In the genomic region with DNA sequence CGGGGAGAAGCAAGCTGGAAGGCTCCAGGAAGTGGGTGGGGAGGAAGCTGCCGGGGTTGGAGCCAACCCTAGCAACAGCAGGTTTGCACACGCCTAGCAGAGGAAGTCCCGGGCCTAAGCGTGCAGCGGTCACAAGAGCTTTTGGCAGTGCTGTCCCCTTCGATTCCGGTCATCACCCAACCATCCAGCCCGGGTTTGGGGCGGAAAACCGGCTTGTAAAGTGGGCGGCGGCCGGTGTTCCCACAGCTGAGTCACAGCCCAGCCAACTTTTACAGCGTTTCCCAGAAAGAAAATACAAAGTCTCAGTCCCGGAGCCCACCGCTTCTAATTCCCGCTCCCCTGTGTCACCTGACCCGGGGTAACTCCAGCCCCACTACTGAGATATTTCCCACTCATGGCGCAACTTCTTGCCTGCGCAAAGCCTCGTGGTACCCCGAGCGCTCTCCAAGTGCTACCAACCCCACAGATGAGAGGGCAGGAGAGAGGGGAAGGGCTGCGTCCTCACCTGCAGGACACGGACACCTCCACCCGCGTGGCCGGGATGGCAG, we compare ENCODE assay signal across 8 cellular contexts. TPM values are rescaled to one million over a fixed set of nuclear protein-coding genes. Genes with fewer than 3 reads are reported as not detected.
DNase-seq lines count a peak whose midpoint lies in the region; ATAC-seq, FAIRE-seq and TF ChIP-seq lines count a peak whose summit lies in the region.

No MANE protein-coding gene starts in this region.

- intact Hi-C loops in K562 (cut with micrococcal nuclease) = loop anchor here (2.0 to 10.0 kb wide), 2 partner anchors 236 to 370 kb away; no protein-coding TSS in a partner anchor
- intact Hi-C loops in sigmoid colon (cut with DNase I) = loop anchor here (5.0 kb wide), 2 partner anchors 197 to 588 kb away; a partner anchor contains a TSS

- no peak for TF ChIP-seq RAD21 in K562 (CRISPR knock-in tag; conservative IDR thresholded peaks at IDR 0.05 in 1 of 2, IDR thresholded peaks at IDR 0.05 in 1 of 2)

- H3K27ac ChIP-seq in K562 (ENCODE audit: extremely low read depth, low read depth, low read length) (peak overlapping the region; percentile 70), iPS-18a (ENCODE audit: low read length) (no peak overlapping the region), sigmoid colon (peak overlapping the region; percentile 91 to 92 (median 91))

- in situ Hi-C loops in K562 (cut with MboI) = no loop called here

- POLR2A ChIA-PET in K562 (lab: Yijun Ruan, JAX) = interaction anchor here (0.8 kb wide), 1 partner anchor 16 kb away, joined by 4 read pairs; no protein-coding TSS in a partner anchor

- under 1% methylated on average over 25 of the region's 29 CpGs for WGBS in K562 (ENCODE audit: insufficient coverage, low coverage, missing lambda C conversion rate)
- WGBS in sigmoid colon, 2 donors = 1% methylated on average over 29 of the region's 29 CpGs

- H3K4me3 ChIP-seq in K562 = peak overlapping the region; percentile 58
- peak overlapping the region; percentile 82 for H3K4me3 ChIP-seq in iPS-18a (ENCODE audit: low read length)
- peak overlapping the region; percentile 56 to 73 (median 70) for H3K4me3 ChIP-seq in sigmoid colon

- H3K9me3 ChIP-seq in K562 (replicated peaks; ENCODE audit: control insufficient read depth, insufficient read depth, low read depth, low read length) (0 out of 2 replicates have a peak, but pooled peaks cover 2% of the 10 kb centered on the region), iPS-18a (ENCODE audit: control insufficient read depth, low read depth, low read length) (no peaks in the 10 kb centered on the region), sigmoid colon (no peaks in the 10 kb centered on the region)

- H3K36me3 ChIP-seq in K562 (ENCODE audit: control insufficient read depth, insufficient read depth, low read length) = no peaks in the 10 kb centered on the region; the same call in 2 of the 3 replicates
- no peaks in the 10 kb centered on the region for H3K36me3 ChIP-seq in iPS-18a (ENCODE audit: control insufficient read depth, low read depth, low read length)
- no peaks in the 10 kb centered on the region for H3K36me3 ChIP-seq in sigmoid colon

- H2AFZ ChIP-seq in K562 (ENCODE audit: low read depth, low read length) = peak overlapping the region; percentile 81

- no peaks in the 10 kb centered on the region for H3K9me1 ChIP-seq in K562 (ENCODE audit: control insufficient read depth, insufficient read depth, low read length)

- BruUV-seq in K562 (replicated peaks; lab: Mats Ljungman, UMichigan) = no TSS peak

- H3K4me2 ChIP-seq in K562 (ENCODE audit: insufficient read depth, low read length) = peak overlapping the region; percentile 81

- no peak for TF ChIP-seq EP300 in K562 (IDR thresholded peaks at IDR 0.05; ENCODE audit: low read length)
- peak in 2 of 4 donors; percentile 18 to 59 for TF ChIP-seq EP300 in sigmoid colon (IDR thresholded peaks at IDR 0.05)

- TF ChIP-seq POLR2A in K562 (conservative IDR thresholded peaks at IDR 0.05) (no peak), sigmoid colon (IDR thresholded peaks at IDR 0.05) (no peak)

- peak; percentile 94 for DNase-seq in CD1c-positive myeloid dendritic cell (ENCODE audit: extremely low spot score)
- DNase-seq in T-helper 2 cell = peak in 4 of 5 experiments; percentile 6 to 75 (median 28)
- peak; percentile 22 to 78 (median 38) for DNase-seq in K562 (ENCODE audit: extremely low read depth in 1 of 4, low spot score in 3 of 4)
- DNase-seq in sigmoid colon = peak; percentile 95
- DNase-seq in NCI-H146 treated with DMSO at 0.1 percent for 48 hours (lab: John Stamatoyannopoulos, UW; ENCODE audit: unreplicated experiment) = no peak

- peak; percentile 26 for FAIRE-seq in K562 (lab: Jason Lieb, UNC)

- H3K9ac ChIP-seq in K562 (ENCODE audit: insufficient read depth in 1 of 2, low read depth in 2 of 2, low read length in 2 of 2) = peak overlapping the region; percentile 59 to 92
- H3K9ac ChIP-seq in iPS-18a (ENCODE audit: low read length) = peak overlapping the region; percentile 74

- H3K4me1 ChIP-seq in K562 (replicated peaks in 1 of 2; ENCODE audit: control insufficient read depth in 2 of 2, insufficient read depth in 2 of 2, low read length in 2 of 2) = peaks cover 0 to 17% of the 10 kb centered on the region in 2 experiments; a peak in 3 of 5 replicates
- H3K4me1 ChIP-seq in iPS-18a (ENCODE audit: control insufficient read depth, low read depth, low read length) = peaks cover 6% of the 10 kb centered on the region
- H3K4me1 ChIP-seq in sigmoid colon = peaks cover 0 to 15% (median 7%) of the 10 kb centered on the region in 4 donors

- CTCF ChIA-PET in K562 (lab: Yijun Ruan, JAX; ENCODE audit: low intra/inter-chr PET ratio) = no interaction called here

- H4K20me1 ChIP-seq in K562 (replicated peaks; ENCODE audit: control insufficient read depth, insufficient read depth, low read length) = no peaks in the 10 kb centered on the region

- no peak for TF ChIP-seq CTCF in K562 (IDR thresholded peaks at IDR 0.05 in 2 of 3, conservative IDR thresholded peaks at IDR 0.05 in 1 of 3; ENCODE audit: insufficient read depth in 2 of 3, low read depth in 1 of 3, low read length in 3 of 3)
- TF ChIP-seq CTCF in sigmoid colon (IDR thresholded peaks at IDR 0.05) = no peak

- ATAC-seq in GM19452 (IDR thresholded peaks at IDR 0.05; ENCODE audit: unreplicated experiment) (peak; percentile 59), HG03460 (IDR thresholded peaks at IDR 0.05; ENCODE audit: unreplicated experiment) (peak; percentile 62), K562 (peak; percentile 83)

- H3K79me2 ChIP-seq in K562 (ENCODE audit: control insufficient read depth, insufficient read depth, low read length) = peaks cover 11% of the 10 kb centered on the region; the same call in 2 of the 3 replicates

- H3K27me3 ChIP-seq in K562 (ENCODE audit: control insufficient read depth in 2 of 2, insufficient read depth in 2 of 2, low read length in 2 of 2) (no peaks in the 10 kb centered on the region), iPS-18a (ENCODE audit: control insufficient read depth, insufficient read depth, low read length) (no peaks in the 10 kb centered on the region), sigmoid colon (no peaks in the 10 kb centered on the region)

TF ChIP-seq in K562, 482 proteins besides CTCF, POLR2A, EP300 and RAD21 (continues in another document):
- TF ChIP-seq, protein P1, sequence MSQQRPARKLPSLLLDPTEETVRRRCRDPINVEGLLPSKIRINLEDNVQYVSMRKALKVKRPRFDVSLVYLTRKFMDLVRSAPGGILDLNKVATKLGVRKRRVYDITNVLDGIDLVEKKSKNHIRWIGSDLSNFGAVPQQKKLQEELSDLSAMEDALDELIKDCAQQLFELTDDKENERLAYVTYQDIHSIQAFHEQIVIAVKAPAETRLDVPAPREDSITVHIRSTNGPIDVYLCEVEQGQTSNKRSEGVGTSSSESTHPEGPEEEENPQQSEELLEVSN (IDR thresholded peaks at IDR 0.05; ENCODE audit: borderline replicate concordance in 1 of 2, extremely low read depth in 1 of 2, insufficient read depth in 1 of 2, insufficient read length in 1 of 2, low read depth in 1 of 2, low read length in 1 of 2, poor library complexity in 1 of 2, severe bottlenecking in 1 of 2) = peak in 1 of 2 experiments; percentile 45
- TF ChIP-seq NR1H2 (CRISPR knock-in tag; IDR thresholded peaks at IDR 0.05) = no peak
- TF ChIP-seq ELF2 (CRISPR knock-in tag; IDR thresholded peaks at IDR 0.05) = no peak
- TF ChIP-seq, protein P2, sequence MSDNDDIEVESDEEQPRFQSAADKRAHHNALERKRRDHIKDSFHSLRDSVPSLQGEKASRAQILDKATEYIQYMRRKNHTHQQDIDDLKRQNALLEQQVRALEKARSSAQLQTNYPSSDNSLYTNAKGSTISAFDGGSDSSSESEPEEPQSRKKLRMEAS (CRISPR knock-in tag; IDR thresholded peaks at IDR 0.05) = peak; percentile 22; the same call in 1 of the 2 replicates
- peak; percentile 52; the same call in 1 of the 2 replicates for TF ChIP-seq ETV1 (tag; conservative IDR thresholded peaks at IDR 0.05; ENCODE audit: low read depth)
- 0 out of 2 replicates have a peak, but pooled peaks have one; percentile 30 for TF ChIP-seq LCOR (CRISPR knock-in tag; IDR thresholded peaks at IDR 0.05)
- TF ChIP-seq ELF1 (tag; IDR thresholded peaks at IDR 0.05) = peak; percentile 65
- TF ChIP-seq GABPA (tag; conservative IDR thresholded peaks at IDR 0.05; ENCODE audit: low read depth) = peak; percentile 79
- peak; percentile 43; the same call in 1 of the 2 replicates for TF ChIP-seq RFX1 (IDR thresholded peaks at IDR 0.05)
- peak; percentile 52 to 79; a peak in 2 of 4 replicates for TF ChIP-seq ETV6 (IDR thresholded peaks at IDR 0.05; ENCODE audit: borderline replicate concordance in 1 of 2, low read depth in 2 of 2, low read length in 1 of 2)
- no peak for TF ChIP-seq ETV6 (CRISPR knock-in tag; IDR thresholded peaks at IDR 0.05; ENCODE audit: borderline replicate concordance)
- TF ChIP-seq BHLHE40 (IDR thresholded peaks at IDR 0.05; ENCODE audit: low read length) = peak; percentile 81

RNA-seq across cellular contexts. Expression of a gene that starts 0.4 kb away (rescaled TPM):
- 2.3 and 10.3 TPM in 2 replicates for total RNA-seq in K562 (2011; cell fraction: chromatin; rRNA removed; ENCODE audit: low replicate concordance)
- 1.8 and 2.6 TPM in 2 replicates for total RNA-seq in K562 (2011; cell fraction: nucleolus; rRNA removed)
- total RNA-seq in K562 (2011; cell fraction: nucleoplasm; rRNA removed) = 3.0 and 4.3 TPM in 2 replicates
- total RNA-seq in K562 (2014; rRNA removed) (3.8 TPM in 2 replicates), K562 (2014; rRNA removed; fragmentation: Illumina TruSeq; extraction: Trizol) (4.7 and 5.3 TPM in 2 replicates), K562 (2015; rRNA removed; fragmentation: Illumina TruSeq; extraction: Trizol) (5.5 and 5.9 TPM in 2 replicates), K562 (2021) (3.4 and 3.5 TPM in 2 replicates), sigmoid colon (10 to 100 TPM; 11.9 to 27.7 (median 21.6) TPM)
- polyA plus RNA-seq in K562 (2011; rRNA removed) (3.2 and 5.6 TPM in 2 replicates), K562 (2014; fragmentation: Illumina TruSeq; extraction: Trizol) (2.8 and 3.5 TPM in 2 replicates), K562 (2014; fragmentation: Nextera tagmentation; extraction: Ambion mirVana) (1 to 10 TPM; 4.2 to 7.0 TPM), K562 (2014; rRNA removed) (2.4 and 2.5 TPM in 2 replicates), sigmoid colon (10 to 100 TPM; 10.5 to 15.7 (median 13.2) TPM)
- polyA plus RNA-seq in K562 (2011; cell fraction: cytosol; rRNA removed) = 0.91 and 1.6 TPM in 2 replicates
- 3.7 and 6.4 TPM in 2 replicates for polyA plus RNA-seq in K562 (2011; cell fraction: nucleus; rRNA removed)
- polyA plus RNA-seq in K562 (2012) = 2.1 and 3.3 TPM in 2 replicates
- 9.1 and 9.6 TPM in 2 replicates for polyA minus RNA-seq in K562 (2011; rRNA and poly(A)+ RNA removed)
- 3.2 TPM in 2 replicates for polyA minus RNA-seq in K562 (2011; cell fraction: cytosol; rRNA and poly(A)+ RNA removed)
- polyA minus RNA-seq in K562 (2011; cell fraction: nucleus; rRNA and poly(A)+ RNA removed) = 8.2 and 13.3 TPM in 2 replicates
